Comparison of ENCODE assay signal across 8 cellular contexts in the genomic region with DNA sequence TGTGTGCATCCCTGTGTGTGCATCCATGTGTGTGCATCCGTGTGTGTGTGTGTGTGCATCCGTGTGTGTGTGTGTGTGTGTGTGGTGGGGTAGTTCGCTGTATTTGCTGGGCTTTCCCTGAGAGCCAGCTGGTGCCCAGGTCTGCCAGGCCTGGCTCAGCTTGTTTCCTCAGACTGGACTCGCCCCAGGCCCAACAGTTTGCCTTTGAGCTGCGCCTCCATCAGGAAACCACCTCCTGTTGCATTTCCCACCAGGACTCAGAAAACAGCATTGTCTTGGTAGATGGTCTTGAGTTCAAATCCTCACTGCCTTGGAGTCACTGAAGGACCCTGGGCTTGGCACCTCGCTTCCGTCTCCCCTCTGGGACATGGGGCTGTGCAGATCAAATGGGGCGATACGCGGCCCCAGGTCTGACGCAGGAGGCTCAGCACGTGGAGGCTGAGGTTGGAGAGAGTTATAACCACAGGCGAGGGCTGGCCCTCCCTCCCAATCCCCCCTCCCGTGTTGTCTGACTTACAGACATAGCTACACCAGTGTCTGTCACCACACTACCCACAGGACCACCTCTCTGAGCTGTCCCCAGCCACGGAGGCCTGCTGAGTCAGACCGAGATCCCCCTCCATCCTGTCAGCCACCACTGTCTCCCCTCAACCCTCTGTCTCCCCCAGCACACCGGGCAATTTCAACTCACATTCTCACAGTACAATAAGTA. TPM values are rescaled to one million over a fixed set of nuclear protein-coding genes. Genes with fewer than 3 reads are reported as not detected.
DNase-seq lines count a peak whose midpoint lies in the region; ATAC-seq and TF ChIP-seq lines count a peak whose summit lies in the region.

No MANE protein-coding gene starts in this region.

- peak; percentile 88 for ATAC-seq in stimulated activated effector memory CD8-positive, alpha-beta T cell treated with anti-CD3 and anti-CD28 coated beads, Interleukin-12 subunit alpha, Interleukin-12 subunit beta, amount 100 ng/mL, for 72 hours

- peak overlapping the region; percentile 80 for H3K4me3 Mint-ChIP-seq in stimulated activated effector memory CD8-positive, alpha-beta T cell treated with anti-CD3 and anti-CD28 coated beads, Interleukin-12 subunit alpha, Interleukin-12 subunit beta, amount 100 ng/mL, for 72 hours

- H3K36me3 ChIP-seq in HEK293 (ENCODE audit: control insufficient read depth in 2 of 2, insufficient read depth in 1 of 2, low read length in 2 of 2): no peaks in the 10 kb centered on the region
- no peaks in the 10 kb centered on the region for H3K36me3 ChIP-seq in effector memory CD4-positive, alpha-beta T cell (ENCODE audit: control insufficient read depth, insufficient read depth, low read length)

- CTCF ChIA-PET in HEK293 (lab: Yijun Ruan, JAX): no interaction called here

- H3K27me3 ChIP-seq in effector memory CD4-positive, alpha-beta T cell (replicated peaks; ENCODE audit: control insufficient read depth, insufficient read depth, low read length, poor library complexity, severe bottlenecking): no peaks in the 10 kb centered on the region

- TF ChIP-seq CTCF in GM10266 (IDR thresholded peaks at IDR 0.05; ENCODE audit: control insufficient read depth, insufficient read depth, low read depth, missing control alignments): no peak
- no peak for TF ChIP-seq CTCF in HEK293 (tag by site-specific recombination; IDR thresholded peaks at IDR 0.05)

- no peak overlapping the region for H3K4me3 ChIP-seq in HEK293 (ENCODE audit: low read depth, low read length)
- H3K4me3 ChIP-seq in effector memory CD4-positive, alpha-beta T cell (ENCODE audit: insufficient read depth, low read depth, low read length, poor library complexity, severe bottlenecking): no peak overlapping the region

- H3K27ac ChIP-seq in HEK293 (ENCODE audit: extremely low read depth, low read depth, low read length): no peak overlapping the region
- no peak overlapping the region for H3K27ac ChIP-seq in effector memory CD4-positive, alpha-beta T cell (ENCODE audit: insufficient read depth, low read length, poor library complexity, severe bottlenecking)

- POLR2A ChIA-PET in HEK293 (lab: Yijun Ruan, JAX): interaction anchor here (0.7 kb wide), 1 partner anchor 17 kb away, joined by 3 read pairs; no protein-coding TSS in a partner anchor

- no peaks in the 10 kb centered on the region for H3K4me1 ChIP-seq in HEK293 (ENCODE audit: control insufficient read depth, insufficient read depth, low read length)
- peaks cover 14% of the 10 kb centered on the region for H3K4me1 ChIP-seq in effector memory CD4-positive, alpha-beta T cell (ENCODE audit: control insufficient read depth, insufficient read depth, low read length, poor library complexity, severe bottlenecking)

- peaks cover 78% of the 10 kb centered on the region for H3K4me1 Mint-ChIP-seq in stimulated activated effector memory CD8-positive, alpha-beta T cell treated with anti-CD3 and anti-CD28 coated beads, Interleukin-12 subunit alpha, Interleukin-12 subunit beta, amount 100 ng/mL, for 72 hours

- H3K27ac Mint-ChIP-seq in stimulated activated effector memory CD8-positive, alpha-beta T cell treated with anti-CD3 and anti-CD28 coated beads, Interleukin-12 subunit alpha, Interleukin-12 subunit beta, amount 100 ng/mL, for 72 hours: peak overlapping the region; percentile 97

- H3K9me3 ChIP-seq in HEK293 (ENCODE audit: control insufficient read depth, insufficient read depth, low read depth, low read length): no peaks in the 10 kb centered on the region
- no peaks in the 10 kb centered on the region for H3K9me3 ChIP-seq in effector memory CD4-positive, alpha-beta T cell (ENCODE audit: control insufficient read depth, low read length)

- peak; percentile 88 for DNase-seq in GM10266 (ENCODE audit: extremely low spot score)
- DNase-seq in activated CD4-positive, CD25-positive, alpha-beta regulatory T cell (lab: John Stamatoyannopoulos, UW): peak; percentile 40 to 55 (median 44)
- DNase-seq in effector memory CD4-positive, alpha-beta T cell: peak; percentile 66 to 86 (median 73)
- peak; percentile 72 to 96 for DNase-seq in stimulated activated effector memory CD8-positive, alpha-beta T cell treated with anti-CD3 and anti-CD28 coated beads, Interleukin-12 subunit alpha, Interleukin-12 subunit beta, amount 100 ng/mL, for 72 hours (ENCODE audit: low spot score in 2 of 2)
- no peak for DNase-seq in ureter (ENCODE audit: low spot score)
- no peak for DNase-seq in NCI-H146 (lab: John Stamatoyannopoulos, UW)
- no peak for DNase-seq in NCI-H748 treated with DMSO at 0.1 percent for 48 hours (lab: John Stamatoyannopoulos, UW)

- H3K9me3 Mint-ChIP-seq in stimulated activated effector memory CD8-positive, alpha-beta T cell treated with anti-CD3 and anti-CD28 coated beads, Interleukin-12 subunit alpha, Interleukin-12 subunit beta, amount 100 ng/mL, for 72 hours: no peaks in the 10 kb centered on the region

- H3K36me3 Mint-ChIP-seq in stimulated activated effector memory CD8-positive, alpha-beta T cell treated with anti-CD3 and anti-CD28 coated beads, Interleukin-12 subunit alpha, Interleukin-12 subunit beta, amount 100 ng/mL, for 72 hours: peaks cover 56% of the 10 kb centered on the region

TF ChIP-seq in HEK293, 187 proteins besides CTCF, POLR2A, EP300 and RAD21:
- peak; percentile 55; the same call in 1 of the 2 replicates for TF ChIP-seq SCRT2 (tag by site-specific recombination; IDR thresholded peaks at IDR 0.05)
- TF ChIP-seq, protein P1, sequence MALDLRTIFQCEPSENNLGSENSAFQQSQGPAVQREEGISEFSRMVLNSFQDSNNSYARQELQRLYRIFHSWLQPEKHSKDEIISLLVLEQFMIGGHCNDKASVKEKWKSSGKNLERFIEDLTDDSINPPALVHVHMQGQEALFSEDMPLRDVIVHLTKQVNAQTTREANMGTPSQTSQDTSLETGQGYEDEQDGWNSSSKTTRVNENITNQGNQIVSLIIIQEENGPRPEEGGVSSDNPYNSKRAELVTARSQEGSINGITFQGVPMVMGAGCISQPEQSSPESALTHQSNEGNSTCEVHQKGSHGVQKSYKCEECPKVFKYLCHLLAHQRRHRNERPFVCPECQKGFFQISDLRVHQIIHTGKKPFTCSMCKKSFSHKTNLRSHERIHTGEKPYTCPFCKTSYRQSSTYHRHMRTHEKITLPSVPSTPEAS (tag by site-specific recombination; IDR thresholded peaks at IDR 0.05): peak; percentile 6; the same call in 1 of the 2 replicates
- TF ChIP-seq, protein P2, sequence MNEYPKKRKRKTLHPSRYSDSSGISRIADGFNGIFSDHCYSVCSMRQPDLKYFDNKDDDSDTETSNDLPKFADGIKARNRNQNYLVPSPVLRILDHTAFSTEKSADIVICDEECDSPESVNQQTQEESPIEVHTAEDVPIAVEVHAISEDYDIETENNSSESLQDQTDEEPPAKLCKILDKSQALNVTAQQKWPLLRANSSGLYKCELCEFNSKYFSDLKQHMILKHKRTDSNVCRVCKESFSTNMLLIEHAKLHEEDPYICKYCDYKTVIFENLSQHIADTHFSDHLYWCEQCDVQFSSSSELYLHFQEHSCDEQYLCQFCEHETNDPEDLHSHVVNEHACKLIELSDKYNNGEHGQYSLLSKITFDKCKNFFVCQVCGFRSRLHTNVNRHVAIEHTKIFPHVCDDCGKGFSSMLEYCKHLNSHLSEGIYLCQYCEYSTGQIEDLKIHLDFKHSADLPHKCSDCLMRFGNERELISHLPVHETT (tag by site-specific recombination; IDR thresholded peaks at IDR 0.05): no peak

RNA-seq across cellular contexts. Expression of a gene that starts 4.7 kb away (rescaled TPM):
- total RNA-seq in ureter: 28.5 TPM

RNA-seq across cellular contexts. Expression of a gene that starts 49.8 kb away (rescaled TPM):
- total RNA-seq in ureter: 46.1 TPM

Comparison
In these comparisons a context has a peak if more than half of its experiments do, and no peak if none do; other contexts are left out.
1. DNase-seq: peak in GM10266 (single experiment), activated CD4-positive, CD25-positive, alpha-beta regulatory T cell (4 of 4), effector memory CD4-positive, alpha-beta T cell (3 of 3) and stimulated activated effector memory CD8-positive, alpha-beta T cell treated with anti-CD3 and anti-CD28 coated beads, Interleukin-12 subunit alpha, Interleukin-12 subunit beta, amount 100 ng/mL, for 72 hours (2 of 2); none in ureter (single experiment), NCI-H146 (single experiment) and NCI-H748 treated with DMSO at 0.1 percent for 48 hours (single experiment).